1 cellular context compared by ENCODE assay signal in genomic region chr20:16124911-16125776, GRCh38.
TF ChIP-seq lines count a peak whose summit lies in the region.

No MANE protein-coding gene starts in this region.

TF ChIP-seq in HepG2, 621 proteins besides CTCF, POLR2A, EP300 and RAD21 (continued from another document and continues in another):
- TF ChIP-seq, protein P1, sequence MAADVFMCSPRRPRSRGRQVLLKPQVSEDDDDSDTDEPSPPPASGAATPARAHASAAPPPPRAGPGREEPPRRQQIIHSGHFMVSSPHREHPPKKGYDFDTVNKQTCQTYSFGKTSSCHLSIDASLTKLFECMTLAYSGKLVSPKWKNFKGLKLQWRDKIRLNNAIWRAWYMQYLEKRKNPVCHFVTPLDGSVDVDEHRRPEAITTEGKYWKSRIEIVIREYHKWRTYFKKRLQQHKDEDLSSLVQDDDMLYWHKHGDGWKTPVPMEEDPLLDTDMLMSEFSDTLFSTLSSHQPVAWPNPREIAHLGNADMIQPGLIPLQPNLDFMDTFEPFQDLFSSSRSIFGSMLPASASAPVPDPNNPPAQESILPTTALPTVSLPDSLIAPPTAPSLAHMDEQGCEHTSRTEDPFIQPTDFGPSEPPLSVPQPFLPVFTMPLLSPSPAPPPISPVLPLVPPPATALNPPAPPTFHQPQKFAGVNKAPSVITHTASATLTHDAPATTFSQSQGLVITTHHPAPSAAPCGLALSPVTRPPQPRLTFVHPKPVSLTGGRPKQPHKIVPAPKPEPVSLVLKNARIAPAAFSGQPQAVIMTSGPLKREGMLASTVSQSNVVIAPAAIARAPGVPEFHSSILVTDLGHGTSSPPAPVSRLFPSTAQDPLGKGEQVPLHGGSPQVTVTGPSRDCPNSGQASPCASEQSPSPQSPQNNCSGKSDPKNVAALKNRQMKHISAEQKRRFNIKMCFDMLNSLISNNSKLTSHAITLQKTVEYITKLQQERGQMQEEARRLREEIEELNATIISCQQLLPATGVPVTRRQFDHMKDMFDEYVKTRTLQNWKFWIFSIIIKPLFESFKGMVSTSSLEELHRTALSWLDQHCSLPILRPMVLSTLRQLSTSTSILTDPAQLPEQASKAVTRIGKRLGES (CRISPR knock-in tag; IDR thresholded peaks at IDR 0.05; ENCODE audit: borderline replicate concordance) = no peak
- TF ChIP-seq SAP130 (CRISPR knock-in tag; IDR thresholded peaks at IDR 0.05; ENCODE audit: low read depth) (peak; percentile 48; the same call in 1 of the 2 replicates), REXO4 (CRISPR knock-in tag; IDR thresholded peaks at IDR 0.05; ENCODE audit: borderline replicate concordance) (no peak), RFX1 (IDR thresholded peaks at IDR 0.05) (no peak), NCOA2 (CRISPR knock-in tag; IDR thresholded peaks at IDR 0.05) (peak; percentile 66), E2F2 (CRISPR knock-in tag; IDR thresholded peaks at IDR 0.05; ENCODE audit: borderline replicate concordance) (no peak), ZMYM2 (CRISPR knock-in tag; IDR thresholded peaks at IDR 0.05) (no peak), ZNF589 (CRISPR knock-in tag; conservative IDR thresholded peaks at IDR 0.05) (no peak), ZNF232 (CRISPR knock-in tag; IDR thresholded peaks at IDR 0.05; ENCODE audit: borderline replicate concordance) (no peak), ZSCAN9 (CRISPR knock-in tag; IDR thresholded peaks at IDR 0.05; ENCODE audit: borderline replicate concordance) (0 out of 2 replicates have a peak, but pooled peaks have one; percentile 32), ZNF879 (CRISPR knock-in tag; IDR thresholded peaks at IDR 0.05) (no peak), ZNF562 (CRISPR knock-in tag; IDR thresholded peaks at IDR 0.05; ENCODE audit: borderline replicate concordance) (no peak), ZNF143 (CRISPR knock-in tag; IDR thresholded peaks at IDR 0.05) (peak; percentile 55; the same call in 1 of the 2 replicates), ESRRA (CRISPR knock-in tag; IDR thresholded peaks at IDR 0.05; ENCODE audit: low read depth) (no peak), SRF (IDR thresholded peaks at IDR 0.05; ENCODE audit: low read depth, low read length) (no peak), E2F5 (CRISPR knock-in tag; conservative IDR thresholded peaks at IDR 0.05) (no peak), BRD4 (CRISPR knock-in tag; IDR thresholded peaks at IDR 0.05) (no peak), MAFG (CRISPR knock-in tag; IDR thresholded peaks at IDR 0.05) (no peak), TBX2 (CRISPR knock-in tag; IDR thresholded peaks at IDR 0.05; ENCODE audit: borderline replicate concordance) (peak; percentile 78), HCFC1 (IDR thresholded peaks at IDR 0.05; ENCODE audit: low read depth, low read length) (no peak), ZNF280B (CRISPR knock-in tag; IDR thresholded peaks at IDR 0.05; ENCODE audit: borderline replicate concordance) (no peak), ATRX (CRISPR knock-in tag; IDR thresholded peaks at IDR 0.05; ENCODE audit: borderline replicate concordance) (no peak), MBNL3 (CRISPR knock-in tag; conservative IDR thresholded peaks at IDR 0.05) (no peak), FOXJ3 (CRISPR knock-in tag; IDR thresholded peaks at IDR 0.05; ENCODE audit: borderline replicate concordance) (peak; percentile 48; the same call in 1 of the 2 replicates), RNF2 (conservative IDR thresholded peaks at IDR 0.05; ENCODE audit: low read depth) (no peak), ZNF605 (CRISPR knock-in tag; IDR thresholded peaks at IDR 0.05) (no peak), KDM1A (CRISPR knock-in tag; IDR thresholded peaks at IDR 0.05) (peak; percentile 58; the same call in 1 of the 2 replicates), THAP8 (CRISPR knock-in tag; IDR thresholded peaks at IDR 0.05; ENCODE audit: borderline replicate concordance) (no peak)
- TF ChIP-seq, protein P2, sequence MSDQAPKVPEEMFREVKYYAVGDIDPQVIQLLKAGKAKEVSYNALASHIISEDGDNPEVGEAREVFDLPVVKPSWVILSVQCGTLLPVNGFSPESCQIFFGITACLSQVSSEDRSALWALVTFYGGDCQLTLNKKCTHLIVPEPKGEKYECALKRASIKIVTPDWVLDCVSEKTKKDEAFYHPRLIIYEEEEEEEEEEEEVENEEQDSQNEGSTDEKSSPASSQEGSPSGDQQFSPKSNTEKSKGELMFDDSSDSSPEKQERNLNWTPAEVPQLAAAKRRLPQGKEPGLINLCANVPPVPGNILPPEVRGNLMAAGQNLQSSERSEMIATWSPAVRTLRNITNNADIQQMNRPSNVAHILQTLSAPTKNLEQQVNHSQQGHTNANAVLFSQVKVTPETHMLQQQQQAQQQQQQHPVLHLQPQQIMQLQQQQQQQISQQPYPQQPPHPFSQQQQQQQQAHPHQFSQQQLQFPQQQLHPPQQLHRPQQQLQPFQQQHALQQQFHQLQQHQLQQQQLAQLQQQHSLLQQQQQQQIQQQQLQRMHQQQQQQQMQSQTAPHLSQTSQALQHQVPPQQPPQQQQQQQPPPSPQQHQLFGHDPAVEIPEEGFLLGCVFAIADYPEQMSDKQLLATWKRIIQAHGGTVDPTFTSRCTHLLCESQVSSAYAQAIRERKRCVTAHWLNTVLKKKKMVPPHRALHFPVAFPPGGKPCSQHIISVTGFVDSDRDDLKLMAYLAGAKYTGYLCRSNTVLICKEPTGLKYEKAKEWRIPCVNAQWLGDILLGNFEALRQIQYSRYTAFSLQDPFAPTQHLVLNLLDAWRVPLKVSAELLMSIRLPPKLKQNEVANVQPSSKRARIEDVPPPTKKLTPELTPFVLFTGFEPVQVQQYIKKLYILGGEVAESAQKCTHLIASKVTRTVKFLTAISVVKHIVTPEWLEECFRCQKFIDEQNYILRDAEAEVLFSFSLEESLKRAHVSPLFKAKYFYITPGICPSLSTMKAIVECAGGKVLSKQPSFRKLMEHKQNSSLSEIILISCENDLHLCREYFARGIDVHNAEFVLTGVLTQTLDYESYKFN (CRISPR knock-in tag; conservative IDR thresholded peaks at IDR 0.05) = peak; percentile 84
- TF ChIP-seq, protein P3, sequence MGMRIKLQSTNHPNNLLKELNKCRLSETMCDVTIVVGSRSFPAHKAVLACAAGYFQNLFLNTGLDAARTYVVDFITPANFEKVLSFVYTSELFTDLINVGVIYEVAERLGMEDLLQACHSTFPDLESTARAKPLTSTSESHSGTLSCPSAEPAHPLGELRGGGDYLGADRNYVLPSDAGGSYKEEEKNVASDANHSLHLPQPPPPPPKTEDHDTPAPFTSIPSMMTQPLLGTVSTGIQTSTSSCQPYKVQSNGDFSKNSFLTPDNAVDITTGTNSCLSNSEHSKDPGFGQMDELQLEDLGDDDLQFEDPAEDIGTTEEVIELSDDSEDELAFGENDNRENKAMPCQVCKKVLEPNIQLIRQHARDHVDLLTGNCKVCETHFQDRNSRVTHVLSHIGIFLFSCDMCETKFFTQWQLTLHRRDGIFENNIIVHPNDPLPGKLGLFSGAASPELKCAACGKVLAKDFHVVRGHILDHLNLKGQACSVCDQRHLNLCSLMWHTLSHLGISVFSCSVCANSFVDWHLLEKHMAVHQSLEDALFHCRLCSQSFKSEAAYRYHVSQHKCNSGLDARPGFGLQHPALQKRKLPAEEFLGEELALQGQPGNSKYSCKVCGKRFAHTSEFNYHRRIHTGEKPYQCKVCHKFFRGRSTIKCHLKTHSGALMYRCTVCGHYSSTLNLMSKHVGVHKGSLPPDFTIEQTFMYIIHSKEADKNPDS (CRISPR knock-in tag; IDR thresholded peaks at IDR 0.05) = no peak
- TF ChIP-seq, protein P4, sequence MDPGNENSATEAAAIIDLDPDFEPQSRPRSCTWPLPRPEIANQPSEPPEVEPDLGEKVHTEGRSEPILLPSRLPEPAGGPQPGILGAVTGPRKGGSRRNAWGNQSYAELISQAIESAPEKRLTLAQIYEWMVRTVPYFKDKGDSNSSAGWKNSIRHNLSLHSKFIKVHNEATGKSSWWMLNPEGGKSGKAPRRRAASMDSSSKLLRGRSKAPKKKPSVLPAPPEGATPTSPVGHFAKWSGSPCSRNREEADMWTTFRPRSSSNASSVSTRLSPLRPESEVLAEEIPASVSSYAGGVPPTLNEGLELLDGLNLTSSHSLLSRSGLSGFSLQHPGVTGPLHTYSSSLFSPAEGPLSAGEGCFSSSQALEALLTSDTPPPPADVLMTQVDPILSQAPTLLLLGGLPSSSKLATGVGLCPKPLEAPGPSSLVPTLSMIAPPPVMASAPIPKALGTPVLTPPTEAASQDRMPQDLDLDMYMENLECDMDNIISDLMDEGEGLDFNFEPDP (CRISPR knock-in tag; conservative IDR thresholded peaks at IDR 0.05) = no peak
- TF ChIP-seq, protein P5, sequence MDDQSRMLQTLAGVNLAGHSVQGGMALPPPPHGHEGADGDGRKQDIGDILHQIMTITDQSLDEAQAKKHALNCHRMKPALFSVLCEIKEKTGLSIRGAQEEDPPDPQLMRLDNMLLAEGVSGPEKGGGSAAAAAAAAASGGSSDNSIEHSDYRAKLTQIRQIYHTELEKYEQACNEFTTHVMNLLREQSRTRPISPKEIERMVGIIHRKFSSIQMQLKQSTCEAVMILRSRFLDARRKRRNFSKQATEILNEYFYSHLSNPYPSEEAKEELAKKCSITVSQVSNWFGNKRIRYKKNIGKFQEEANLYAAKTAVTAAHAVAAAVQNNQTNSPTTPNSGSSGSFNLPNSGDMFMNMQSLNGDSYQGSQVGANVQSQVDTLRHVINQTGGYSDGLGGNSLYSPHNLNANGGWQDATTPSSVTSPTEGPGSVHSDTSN (CRISPR knock-in tag; IDR thresholded peaks at IDR 0.05; ENCODE audit: borderline replicate concordance) = no peak
- TF ChIP-seq, protein P6, sequence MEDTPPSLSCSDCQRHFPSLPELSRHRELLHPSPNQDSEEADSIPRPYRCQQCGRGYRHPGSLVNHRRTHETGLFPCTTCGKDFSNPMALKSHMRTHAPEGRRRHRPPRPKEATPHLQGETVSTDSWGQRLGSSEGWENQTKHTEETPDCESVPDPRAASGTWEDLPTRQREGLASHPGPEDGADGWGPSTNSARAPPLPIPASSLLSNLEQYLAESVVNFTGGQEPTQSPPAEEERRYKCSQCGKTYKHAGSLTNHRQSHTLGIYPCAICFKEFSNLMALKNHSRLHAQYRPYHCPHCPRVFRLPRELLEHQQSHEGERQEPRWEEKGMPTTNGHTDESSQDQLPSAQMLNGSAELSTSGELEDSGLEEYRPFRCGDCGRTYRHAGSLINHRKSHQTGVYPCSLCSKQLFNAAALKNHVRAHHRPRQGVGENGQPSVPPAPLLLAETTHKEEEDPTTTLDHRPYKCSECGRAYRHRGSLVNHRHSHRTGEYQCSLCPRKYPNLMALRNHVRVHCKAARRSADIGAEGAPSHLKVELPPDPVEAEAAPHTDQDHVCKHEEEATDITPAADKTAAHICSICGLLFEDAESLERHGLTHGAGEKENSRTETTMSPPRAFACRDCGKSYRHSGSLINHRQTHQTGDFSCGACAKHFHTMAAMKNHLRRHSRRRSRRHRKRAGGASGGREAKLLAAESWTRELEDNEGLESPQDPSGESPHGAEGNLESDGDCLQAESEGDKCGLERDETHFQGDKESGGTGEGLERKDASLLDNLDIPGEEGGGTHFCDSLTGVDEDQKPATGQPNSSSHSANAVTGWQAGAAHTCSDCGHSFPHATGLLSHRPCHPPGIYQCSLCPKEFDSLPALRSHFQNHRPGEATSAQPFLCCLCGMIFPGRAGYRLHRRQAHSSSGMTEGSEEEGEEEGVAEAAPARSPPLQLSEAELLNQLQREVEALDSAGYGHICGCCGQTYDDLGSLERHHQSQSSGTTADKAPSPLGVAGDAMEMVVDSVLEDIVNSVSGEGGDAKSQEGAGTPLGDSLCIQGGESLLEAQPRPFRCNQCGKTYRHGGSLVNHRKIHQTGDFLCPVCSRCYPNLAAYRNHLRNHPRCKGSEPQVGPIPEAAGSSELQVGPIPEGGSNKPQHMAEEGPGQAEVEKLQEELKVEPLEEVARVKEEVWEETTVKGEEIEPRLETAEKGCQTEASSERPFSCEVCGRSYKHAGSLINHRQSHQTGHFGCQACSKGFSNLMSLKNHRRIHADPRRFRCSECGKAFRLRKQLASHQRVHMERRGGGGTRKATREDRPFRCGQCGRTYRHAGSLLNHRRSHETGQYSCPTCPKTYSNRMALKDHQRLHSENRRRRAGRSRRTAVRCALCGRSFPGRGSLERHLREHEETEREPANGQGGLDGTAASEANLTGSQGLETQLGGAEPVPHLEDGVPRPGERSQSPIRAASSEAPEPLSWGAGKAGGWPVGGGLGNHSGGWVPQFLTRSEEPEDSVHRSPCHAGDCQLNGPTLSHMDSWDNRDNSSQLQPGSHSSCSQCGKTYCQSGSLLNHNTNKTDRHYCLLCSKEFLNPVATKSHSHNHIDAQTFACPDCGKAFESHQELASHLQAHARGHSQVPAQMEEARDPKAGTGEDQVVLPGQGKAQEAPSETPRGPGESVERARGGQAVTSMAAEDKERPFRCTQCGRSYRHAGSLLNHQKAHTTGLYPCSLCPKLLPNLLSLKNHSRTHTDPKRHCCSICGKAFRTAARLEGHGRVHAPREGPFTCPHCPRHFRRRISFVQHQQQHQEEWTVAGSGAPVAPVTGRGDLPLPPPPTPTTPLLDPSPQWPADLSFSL (CRISPR knock-in tag; IDR thresholded peaks at IDR 0.05) = no peak
